ENCODE assay signal across 1 cellular context in genomic region chr14:102264355-102264754, GRCh38.
TF ChIP-seq lines count a peak whose summit lies in the region.

No MANE protein-coding gene starts in this region.

TF ChIP-seq in HepG2, 621 proteins besides CTCF, POLR2A, EP300 and RAD21:
- TF ChIP-seq GZF1 (CRISPR knock-in tag; IDR thresholded peaks at IDR 0.05), result no peak
- no peak for TF ChIP-seq ZNF749 (CRISPR knock-in tag; IDR thresholded peaks at IDR 0.05; ENCODE audit: borderline replicate concordance)
- TF ChIP-seq THYN1 (CRISPR knock-in tag; IDR thresholded peaks at IDR 0.05; ENCODE audit: borderline replicate concordance, low read depth), result no peak
- TF ChIP-seq DNMT1 (CRISPR knock-in tag; IDR thresholded peaks at IDR 0.05), result no peak
- no peak for TF ChIP-seq REPIN1 (CRISPR knock-in tag; IDR thresholded peaks at IDR 0.05; ENCODE audit: borderline replicate concordance, low read depth)
- TF ChIP-seq, protein P1, sequence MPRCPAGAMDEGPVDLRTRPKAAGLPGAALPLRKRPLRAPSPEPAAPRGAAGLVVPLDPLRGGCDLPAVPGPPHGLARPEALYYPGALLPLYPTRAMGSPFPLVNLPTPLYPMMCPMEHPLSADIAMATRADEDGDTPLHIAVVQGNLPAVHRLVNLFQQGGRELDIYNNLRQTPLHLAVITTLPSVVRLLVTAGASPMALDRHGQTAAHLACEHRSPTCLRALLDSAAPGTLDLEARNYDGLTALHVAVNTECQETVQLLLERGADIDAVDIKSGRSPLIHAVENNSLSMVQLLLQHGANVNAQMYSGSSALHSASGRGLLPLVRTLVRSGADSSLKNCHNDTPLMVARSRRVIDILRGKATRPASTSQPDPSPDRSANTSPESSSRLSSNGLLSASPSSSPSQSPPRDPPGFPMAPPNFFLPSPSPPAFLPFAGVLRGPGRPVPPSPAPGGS (CRISPR knock-in tag; IDR thresholded peaks at IDR 0.05), result no peak
- TF ChIP-seq ZNF337 (CRISPR knock-in tag; IDR thresholded peaks at IDR 0.05; ENCODE audit: borderline replicate concordance, low read depth), result no peak
- TF ChIP-seq, protein P2, sequence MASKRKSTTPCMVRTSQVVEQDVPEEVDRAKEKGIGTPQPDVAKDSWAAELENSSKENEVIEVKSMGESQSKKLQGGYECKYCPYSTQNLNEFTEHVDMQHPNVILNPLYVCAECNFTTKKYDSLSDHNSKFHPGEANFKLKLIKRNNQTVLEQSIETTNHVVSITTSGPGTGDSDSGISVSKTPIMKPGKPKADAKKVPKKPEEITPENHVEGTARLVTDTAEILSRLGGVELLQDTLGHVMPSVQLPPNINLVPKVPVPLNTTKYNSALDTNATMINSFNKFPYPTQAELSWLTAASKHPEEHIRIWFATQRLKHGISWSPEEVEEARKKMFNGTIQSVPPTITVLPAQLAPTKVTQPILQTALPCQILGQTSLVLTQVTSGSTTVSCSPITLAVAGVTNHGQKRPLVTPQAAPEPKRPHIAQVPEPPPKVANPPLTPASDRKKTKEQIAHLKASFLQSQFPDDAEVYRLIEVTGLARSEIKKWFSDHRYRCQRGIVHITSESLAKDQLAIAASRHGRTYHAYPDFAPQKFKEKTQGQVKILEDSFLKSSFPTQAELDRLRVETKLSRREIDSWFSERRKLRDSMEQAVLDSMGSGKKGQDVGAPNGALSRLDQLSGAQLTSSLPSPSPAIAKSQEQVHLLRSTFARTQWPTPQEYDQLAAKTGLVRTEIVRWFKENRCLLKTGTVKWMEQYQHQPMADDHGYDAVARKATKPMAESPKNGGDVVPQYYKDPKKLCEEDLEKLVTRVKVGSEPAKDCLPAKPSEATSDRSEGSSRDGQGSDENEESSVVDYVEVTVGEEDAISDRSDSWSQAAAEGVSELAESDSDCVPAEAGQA (IDR thresholded peaks at IDR 0.05; ENCODE audit: low read depth), result no peak
- TF ChIP-seq, protein P2 (CRISPR knock-in tag; IDR thresholded peaks at IDR 0.05; ENCODE audit: borderline replicate concordance), result no peak
- TF ChIP-seq MAF1 (CRISPR knock-in tag; IDR thresholded peaks at IDR 0.05; ENCODE audit: borderline replicate concordance), result no peak
- TF ChIP-seq NFE2L1 (CRISPR knock-in tag; IDR thresholded peaks at IDR 0.05; ENCODE audit: borderline replicate concordance), result no peak
- no peak for TF ChIP-seq SP140L (CRISPR knock-in tag; IDR thresholded peaks at IDR 0.05; ENCODE audit: borderline replicate concordance)
- TF ChIP-seq NCOR1 (IDR thresholded peaks at IDR 0.05; ENCODE audit: borderline replicate concordance, low read length), result no peak
